Comparison of ENCODE assay signal across 8 cellular contexts in genomic region chrX:14872851-14873675, GRCh38. TPM values are rescaled to one million over a fixed set of nuclear protein-coding genes. Genes with fewer than 3 reads are reported as not detected.
DNase-seq lines count a peak whose midpoint lies in the region; ATAC-seq lines count a peak whose summit lies in the region.

Gene FANCB (minus strand): TSS chrX:14873069. CDS start chrX:14865510, 7,559 bp downstream.
Gene MOSPD2 (plus strand): TSS chrX:14873421. CDS start chrX:14873529, 108 bp downstream.

- H3K27ac Mint-ChIP-seq in naive B cell: peak within 1 kb of the TSS; percentile 69 to 96 (median 92)
- peak within 1 kb of the TSS; percentile 88 for H3K27ac Mint-ChIP-seq in stimulated activated effector memory CD8-positive, alpha-beta T cell treated with anti-CD3 and anti-CD28 coated beads, Interleukin-12 subunit alpha, Interleukin-12 subunit beta, amount 100 ng/mL, for 72 hours

- peaks cover 0 to 12% (median 4%) of the 10 kb centered on the region in 3 donors for H3K4me1 Mint-ChIP-seq in naive B cell
- H3K4me1 Mint-ChIP-seq in stimulated activated effector memory CD8-positive, alpha-beta T cell treated with anti-CD3 and anti-CD28 coated beads, Interleukin-12 subunit alpha, Interleukin-12 subunit beta, amount 100 ng/mL, for 72 hours: peaks cover 6% of the 10 kb centered on the region

- DNase-seq in EH (ENCODE audit: low read depth) (peak; percentile 94), GOT3 (lab: John Stamatoyannopoulos, UW) (peak; percentile 99), LHCN-M2 (ENCODE audit: low read depth) (peak; percentile 92), RPMI7951 (ENCODE audit: low read depth) (peak; percentile 94), fibroblast of gingiva (ENCODE audit: low read depth) (peak; percentile 94), naive B cell (peak; percentile 93)
- peak; percentile 79 to 87 for DNase-seq in activated T-helper 1 cell treated with anti-CD3 and anti-CD28 coated beads, Interleukin-2, amount 50 U/mL, for 16 hours (ENCODE audit: low read depth in 1 of 2, low spot score in 1 of 2)
- peak; percentile 73 to 91 for DNase-seq in stimulated activated effector memory CD8-positive, alpha-beta T cell treated with anti-CD3 and anti-CD28 coated beads, Interleukin-12 subunit alpha, Interleukin-12 subunit beta, amount 100 ng/mL, for 72 hours (ENCODE audit: low spot score in 2 of 2)

- H3K27me3 Mint-ChIP-seq in naive B cell: no peaks in the 10 kb centered on the region

- H3K4me3 Mint-ChIP-seq in naive B cell: peak within 1 kb of the TSS; percentile 85 to 95 (median 92)
- peak within 1 kb of the TSS; percentile 74 for H3K4me3 Mint-ChIP-seq in stimulated activated effector memory CD8-positive, alpha-beta T cell treated with anti-CD3 and anti-CD28 coated beads, Interleukin-12 subunit alpha, Interleukin-12 subunit beta, amount 100 ng/mL, for 72 hours

- H3K9me3 Mint-ChIP-seq in naive B cell: peaks cover 0 to 6% (median 0%) of the 10 kb centered on the region in 7 donors
- no peaks in the 10 kb centered on the region for H3K9me3 Mint-ChIP-seq in stimulated activated effector memory CD8-positive, alpha-beta T cell treated with anti-CD3 and anti-CD28 coated beads, Interleukin-12 subunit alpha, Interleukin-12 subunit beta, amount 100 ng/mL, for 72 hours

- peak; percentile 87 to 88 for ATAC-seq in naive B cell (ENCODE audit: low read depth in 2 of 2)
- ATAC-seq in stimulated activated effector memory CD8-positive, alpha-beta T cell treated with anti-CD3 and anti-CD28 coated beads, Interleukin-12 subunit alpha, Interleukin-12 subunit beta, amount 100 ng/mL, for 72 hours: peak; percentile 95

- peaks cover 5% of the 10 kb centered on the region in 2 donors for H3K36me3 Mint-ChIP-seq in naive B cell
- H3K36me3 Mint-ChIP-seq in stimulated activated effector memory CD8-positive, alpha-beta T cell treated with anti-CD3 and anti-CD28 coated beads, Interleukin-12 subunit alpha, Interleukin-12 subunit beta, amount 100 ng/mL, for 72 hours: peaks cover 7% of the 10 kb centered on the region

RNA-seq across cellular contexts. Expression of gene FANCB, which starts in this region (rescaled TPM):
- 6.2 and 8.3 TPM in 2 replicates for total RNA-seq in LHCN-M2 (2014; rRNA removed)
- polyA plus RNA-seq in LHCN-M2 (2012): 1.3 TPM
- 13.1 and 16.2 TPM in 2 replicates for total RNA-seq in RPMI7951 (2014; rRNA removed; shearing (Covaris generic))
- 10 to 100 TPM in 1 of 6 donors, 1 to 10 TPM in 5; 4.4 to 13.8 (median 7.6) TPM for polyA plus RNA-seq in naive B cell (ENCODE audit: low read depth in 6 of 6)

RNA-seq across cellular contexts. Expression of gene MOSPD2, which starts in this region (rescaled TPM):
- total RNA-seq in LHCN-M2 (2014; rRNA removed): 9.8 and 11.3 TPM in 2 replicates
- 5.2 TPM for polyA plus RNA-seq in LHCN-M2 (2012)
- 19.2 and 25.1 TPM in 2 replicates for total RNA-seq in RPMI7951 (2014; rRNA removed; shearing (Covaris generic))
- polyA plus RNA-seq in naive B cell (ENCODE audit: low read depth in 6 of 6): 10 to 100 TPM in 1 of 6 donors, 1 to 10 TPM in 5; 1.6 to 14.4 (median 6.8) TPM

Comparison
In these comparisons a context has a peak if more than half of its experiments do, and no peak if none do; other contexts are left out.
1. Peak in every context shown above with its lines: DNase-seq and ATAC-seq.